Comparison of ENCODE assay signal across 8 cellular contexts in the genomic region with DNA sequence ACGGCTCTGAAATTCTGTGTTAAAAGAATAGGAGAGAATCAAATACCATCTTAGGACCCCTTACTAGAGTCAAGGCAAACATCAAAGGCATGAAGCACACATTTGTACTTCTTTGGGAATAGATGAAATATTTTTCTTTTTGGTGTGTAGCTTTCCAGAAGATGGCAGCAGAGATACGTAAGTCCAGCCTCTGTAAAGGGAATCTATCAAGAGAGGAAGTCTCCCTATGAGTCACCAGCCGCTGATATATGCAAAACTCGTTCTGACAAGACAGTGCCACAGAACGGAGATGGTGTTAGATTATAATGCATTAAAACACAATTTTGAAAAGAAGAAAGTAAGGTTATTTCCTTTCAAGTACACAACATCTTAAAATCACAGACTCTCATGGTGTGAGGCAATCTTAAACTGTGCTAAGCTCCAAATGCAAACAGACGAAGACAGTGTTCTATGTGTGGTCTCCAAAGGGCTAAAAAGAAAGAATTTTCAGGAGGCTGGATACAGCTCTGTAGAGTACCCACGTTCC.
DNase-seq lines count a peak whose midpoint lies in the region; ATAC-seq lines count a peak whose summit lies in the region.

No MANE protein-coding gene starts in this region.

- ATAC-seq in GM18861 (IDR thresholded peaks at IDR 0.05; ENCODE audit: unreplicated experiment) (peak; percentile 100), HG03039 (IDR thresholded peaks at IDR 0.05; ENCODE audit: unreplicated experiment) (peak; percentile 100), T-helper 17 cell (peak; percentile 98), left lobe of liver (peak; percentile 98)
- peak; percentile 98 for ATAC-seq in central memory CD8-positive, alpha-beta T cell (replicated peaks; ENCODE audit: extremely low read depth, poor library complexity, severe bottlenecking)

- no peaks in the 10 kb centered on the region for H3K36me3 Mint-ChIP-seq in T-helper 17 cell (ENCODE audit: low read depth)
- no peaks in the 10 kb centered on the region for H3K36me3 Mint-ChIP-seq in central memory CD8-positive, alpha-beta T cell (ENCODE audit: insufficient read depth)

- DNase-seq in Ammon's horn (ENCODE audit: low spot score) (peak; percentile 94), NCI-H1930 (lab: John Stamatoyannopoulos, UW) (peak; percentile 3 to 44), T-helper 17 cell (no peak), left lobe of liver (ENCODE audit: low spot score) (no peak)
- peak in 1 of 2 donors; percentile 44 for DNase-seq in central memory CD8-positive, alpha-beta T cell (ENCODE audit: low spot score in 2 of 2)
- peak in 2 of 3 donors; percentile 11 to 19 for DNase-seq in stimulated activated CD4-positive, alpha-beta T cell treated with anti-CD3 and anti-CD28 coated beads, TNF-alpha, amount 100 ng/mL, for 1 hour (ENCODE audit: low read depth in 3 of 3, low spot score in 1 of 3)

- no peaks in the 10 kb centered on the region for H3K9me3 ChIP-seq in T-helper 17 cell (ENCODE audit: control insufficient read depth, low read length, poor library complexity, severe bottlenecking)

- H3K4me3 Mint-ChIP-seq in T-helper 17 cell = no peak overlapping the region
- H3K4me3 Mint-ChIP-seq in central memory CD8-positive, alpha-beta T cell = no peak overlapping the region

- H3K4me1 Mint-ChIP-seq in T-helper 17 cell = peaks cover 4% of the 10 kb centered on the region
- no peaks in the 10 kb centered on the region for H3K4me1 Mint-ChIP-seq in central memory CD8-positive, alpha-beta T cell

- H3K27me3 Mint-ChIP-seq in T-helper 17 cell = peaks cover 17% of the 10 kb centered on the region
- peaks cover 17% of the 10 kb centered on the region for H3K27me3 Mint-ChIP-seq in central memory CD8-positive, alpha-beta T cell

- no peak overlapping the region for H3K27ac Mint-ChIP-seq in T-helper 17 cell
- H3K27ac Mint-ChIP-seq in central memory CD8-positive, alpha-beta T cell (ENCODE audit: low read depth) = no peak overlapping the region

- no peaks in the 10 kb centered on the region for H3K9me3 Mint-ChIP-seq in central memory CD8-positive, alpha-beta T cell

Comparison
In these comparisons a context has a peak if more than half of its experiments do, and no peak if none do; other contexts are left out.
1. DNase-seq: peak in Ammon's horn (single experiment), NCI-H1930 (2 of 2) and stimulated activated CD4-positive, alpha-beta T cell treated with anti-CD3 and anti-CD28 coated beads, TNF-alpha, amount 100 ng/mL, for 1 hour (2 of 3); none in T-helper 17 cell (0 of 3) and left lobe of liver (single experiment).
2. Peak in every context shown above with its lines, with median percentiles within 50 percentile points of each other: ATAC-seq.